ENCODE assay signal across 8 cellular contexts in genomic region chr12:110688446-110689001, GRCh38. TPM values are rescaled to one million over a fixed set of nuclear protein-coding genes. Genes with fewer than 3 reads are reported as not detected.
A peak's percentile ranks its signal among the peaks of the same experiment; 100 is the strongest.
DNase-seq lines count a peak whose midpoint lies in the region; ATAC-seq lines count a peak whose summit lies in the region.

No MANE protein-coding gene starts in this region.

- H3K9me3 ChIP-seq in CD8-positive, alpha-beta memory T cell (ENCODE audit: low read length) = no peaks in the 10 kb centered on the region
- no peaks in the 10 kb centered on the region for H3K9me3 ChIP-seq in duodenal mucosa (ENCODE audit: control insufficient read depth in 1 of 2, low read length in 2 of 2)

- peak overlapping the region in 5 of 8 donors; percentile 32 to 80 (median 42) for H3K27ac Mint-ChIP-seq in CD8-positive, alpha-beta memory T cell
- H3K27ac Mint-ChIP-seq in naive B cell = peak overlapping the region; percentile 80 to 95 (median 92)

- POLR2A ChIA-PET in CD8-positive, alpha-beta memory T cell (lab: Charles Lee) = no interaction called here

- no peaks in the 10 kb centered on the region for H3K36me3 ChIP-seq in CD8-positive, alpha-beta memory T cell (ENCODE audit: insufficient read depth, low read length)
- no peaks in the 10 kb centered on the region for H3K36me3 ChIP-seq in duodenal mucosa (ENCODE audit: control insufficient read depth in 1 of 2, insufficient read depth in 2 of 2, low read length in 2 of 2)

- peak overlapping the region; percentile 53 to 57 for H3K9ac ChIP-seq in duodenal mucosa (ENCODE audit: low read depth in 1 of 2, low read length in 2 of 2)

- H3K27ac ChIP-seq in CD8-positive, alpha-beta memory T cell (ENCODE audit: low read depth, low read length) = peak overlapping the region; percentile 9
- peak overlapping the region; percentile 8 for H3K27ac ChIP-seq in duodenal mucosa (ENCODE audit: low read depth, low read length)

- ATAC-seq in HG03521 (IDR thresholded peaks at IDR 0.05; ENCODE audit: unreplicated experiment) (peak; percentile 1), naive B cell (ENCODE audit: low read depth in 2 of 2) (no peak), HG03432 (IDR thresholded peaks at IDR 0.05; ENCODE audit: unreplicated experiment) (no peak), HG03354 (IDR thresholded peaks at IDR 0.05; ENCODE audit: poor library complexity, severe bottlenecking, unreplicated experiment) (no peak)

- CTCF ChIA-PET in CD8-positive, alpha-beta memory T cell (lab: Charles Lee) = no interaction called here

- peaks cover 0 to 3% of the 10 kb centered on the region in 2 donors for H3K27me3 Mint-ChIP-seq in CD8-positive, alpha-beta memory T cell
- no peaks in the 10 kb centered on the region for H3K27me3 Mint-ChIP-seq in naive B cell

- H3K4me3 ChIP-seq in CD8-positive, alpha-beta memory T cell (ENCODE audit: low read length) = peak overlapping the region; percentile 40
- H3K4me3 ChIP-seq in duodenal mucosa (ENCODE audit: low read depth in 1 of 2, low read length in 2 of 2) = peak overlapping the region; percentile 72 to 84

- peak overlapping the region; percentile 79 to 90 (median 83) for H3K4me3 Mint-ChIP-seq in CD8-positive, alpha-beta memory T cell
- peak overlapping the region; percentile 89 to 100 (median 97) for H3K4me3 Mint-ChIP-seq in naive B cell

- H3K27me3 ChIP-seq in CD8-positive, alpha-beta memory T cell (ENCODE audit: insufficient read depth, low read length, poor library complexity, severe bottlenecking) = no peaks in the 10 kb centered on the region
- peaks cover 5 to 12% of the 10 kb centered on the region in 2 donors for H3K27me3 ChIP-seq in duodenal mucosa (ENCODE audit: control insufficient read depth in 1 of 2, insufficient read depth in 2 of 2, low read length in 2 of 2)

- in situ Hi-C loops in ACHN (cut with HindIII; ENCODE audit: low pct_ligation_motif_present, low pct_unique_long_range_greater_than_20kb, low sequenced_read_pairs) = no loop called here

- no peaks in the 10 kb centered on the region for H3K9me3 Mint-ChIP-seq in CD8-positive, alpha-beta memory T cell
- H3K9me3 Mint-ChIP-seq in naive B cell = no peaks in the 10 kb centered on the region

- DNase-seq in CD8-positive, alpha-beta memory T cell = peak in 1 of 5 donors; percentile 15
- DNase-seq in naive B cell (no peak), ACHN (no peak)
- DNase-seq in activated effector memory CD4-positive, alpha-beta T cell treated with Interleukin-2 at 50 U/mL for 16 hours = no peak

- H3K4me1 ChIP-seq in CD8-positive, alpha-beta memory T cell (ENCODE audit: insufficient read depth, low read length) = peaks cover 19% of the 10 kb centered on the region
- peaks cover 15 to 21% of the 10 kb centered on the region in 2 donors for H3K4me1 ChIP-seq in duodenal mucosa (ENCODE audit: control insufficient read depth in 1 of 2, insufficient read depth in 2 of 2, low read length in 2 of 2)

- H3K36me3 Mint-ChIP-seq in CD8-positive, alpha-beta memory T cell = peaks cover 2 to 11% (median 3%) of the 10 kb centered on the region in 3 donors
- peaks cover 45 to 49% of the 10 kb centered on the region in 2 donors for H3K36me3 Mint-ChIP-seq in naive B cell

- H3K4me1 Mint-ChIP-seq in CD8-positive, alpha-beta memory T cell = peaks cover 29 to 43% (median 41%) of the 10 kb centered on the region in 3 donors
- H3K4me1 Mint-ChIP-seq in naive B cell = peaks cover 58 to 74% (median 64%) of the 10 kb centered on the region in 3 donors

RNA-seq across cellular contexts. Expression of gene HVCN1, which starts 0.4 kb away (rescaled TPM):
- 10 to 100 TPM; 18.5 to 20.2 TPM for total RNA-seq in CD8-positive, alpha-beta memory T cell
- 17.6 TPM for polyA plus RNA-seq in CD8-positive, alpha-beta memory T cell
- 100 to 1,000 TPM; 654 to 887 (median 845) TPM for polyA plus RNA-seq in naive B cell (ENCODE audit: low read depth in 6 of 6)

RNA-seq across cellular contexts. Expression of gene PPP1CC, which starts 54.2 kb away (rescaled TPM):
- 100 to 1,000 TPM; 242 to 249 TPM for total RNA-seq in CD8-positive, alpha-beta memory T cell
- 130 TPM for polyA plus RNA-seq in CD8-positive, alpha-beta memory T cell
- 100 to 1,000 TPM; 198 to 315 (median 216) TPM for polyA plus RNA-seq in naive B cell (ENCODE audit: low read depth in 6 of 6)

Comparison
In these comparisons a context has a peak if more than half of its experiments do, and no peak if none do; other contexts are left out.
1. RNA of gene HVCN1, which starts 0.4 kb away (polyA plus RNA-seq): 654 to 887 TPM in naive B cell; 17.6 TPM in CD8-positive, alpha-beta memory T cell (single experiment); every median in the first group is over 10 times any median in the second.